In the genomic region with DNA sequence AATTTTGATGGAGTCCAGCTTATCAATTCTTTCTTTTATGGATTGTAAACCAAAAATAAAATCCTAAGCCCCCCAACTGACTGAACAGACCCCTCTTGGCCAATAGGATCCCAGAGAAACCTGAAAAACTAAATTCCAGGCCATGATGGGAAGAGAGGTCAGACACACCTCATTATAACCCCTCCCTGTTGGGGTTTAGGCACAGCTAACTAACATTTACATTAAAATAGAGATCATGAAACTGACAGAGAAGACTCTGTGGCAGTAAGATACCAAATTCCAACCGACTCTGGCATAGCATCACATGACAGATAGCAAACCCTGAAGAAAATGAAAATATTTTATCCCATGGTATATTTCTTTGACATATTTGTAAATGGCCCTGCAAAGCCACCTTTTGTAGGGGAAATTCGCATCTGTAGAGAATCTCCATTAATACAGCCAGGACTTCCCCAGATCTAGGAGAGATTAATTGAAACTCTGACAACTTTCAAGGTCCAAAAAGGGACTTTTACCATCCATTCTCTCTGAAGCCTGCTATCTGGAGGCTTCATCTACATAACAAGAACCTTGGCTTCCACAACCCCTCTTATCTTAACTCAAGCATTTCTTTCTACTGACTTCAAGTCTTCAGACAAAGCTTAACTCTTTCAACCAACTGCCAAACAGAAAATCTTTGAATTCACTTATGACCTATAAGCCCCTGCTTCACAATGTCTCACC, we compare ENCODE assay signal across 18 cellular contexts. TPM values are rescaled to one million over a fixed set of nuclear protein-coding genes. Genes with fewer than 3 reads are reported as not detected.
A peak's percentile ranks its signal among the peaks of the same experiment; 100 is the strongest.
DNase-seq lines count a peak whose midpoint lies in the region; ATAC-seq and TF ChIP-seq lines count a peak whose summit lies in the region.
"Had no signal": no experiment of that assay in that cellular context is flagged by ENCODE, and none has a peak within 500 bp of the region (broad histone marks: within the 10 kb centered on the region; RNA-seq: fewer than 3 reads in every experiment).

No MANE protein-coding gene starts in this region.

- DNase-seq in PC-3: no peak
- peak; percentile 47 to 84 for DNase-seq in erythroblast (lab: John Stamatoyannopoulos, UW)
- DNase-seq in progenitor cell of endocrine pancreas (ENCODE audit: low spot score, unreplicated experiment): no peak
- no peak for DNase-seq in NCI-H748 treated with DMSO at 0.1 percent for 48 hours (lab: John Stamatoyannopoulos, UW)
- no peak for DNase-seq in NCI-H345 (lab: John Stamatoyannopoulos, UW)
- no peak for DNase-seq in GM13977 (ENCODE audit: low spot score)
- DNase-seq: Calu3; CD8-positive, alpha-beta T cell; GF-D8; NCI-H1092 treated with DMSO at 0.1 percent for 48 hours; NCI-H146; NCI-H2081 treated with DMSO at 0.1 percent for 48 hours; NCI-H526 treated with DMSO at 0.1 percent for 48 hours; SHP77 had no signal

- no peaks in the 10 kb centered on the region for H3K79me2 ChIP-seq in PC-3 (ENCODE audit: low read length)

- no peak for TF ChIP-seq CTCF in PC-3 (conservative IDR thresholded peaks at IDR 0.05; ENCODE audit: low read depth, low read length)
- TF ChIP-seq CTCF in progenitor cell of endocrine pancreas (IDR thresholded peaks at IDR 0.05; ENCODE audit: unreplicated experiment): no peak
- TF ChIP-seq CTCF in GM13977 (IDR thresholded peaks at IDR 0.05; ENCODE audit: extremely low read depth, insufficient read depth, missing control alignments): no peak

- in situ Hi-C loops in GM13977 (cut with MboI; ENCODE audit: low pct_unique_long_range_greater_than_20kb, low sequenced_read_pairs, unreplicated experiment): no loop called here

- H3K9ac ChIP-seq in HUES48 (ENCODE audit: low read depth, low read length): no peak overlapping the region
- no peak overlapping the region for H3K9ac ChIP-seq in PC-3 (ENCODE audit: low read length)
- H3K9ac ChIP-seq: BLaER1 had no signal

- H3F3A ChIP-seq in PC-3 (ENCODE audit: low read length, unreplicated experiment): no peaks in the 10 kb centered on the region

- intact Hi-C loops in PC-3 (cut with micrococcal nuclease): no loop called here

- H3K4me3 Mint-ChIP-seq in progenitor cell of endocrine pancreas (ENCODE audit: low read depth): no peak overlapping the region
- H3K4me3 Mint-ChIP-seq: CD8-positive, alpha-beta T cell had no signal

- CTCF ChIA-PET in PC-3 (lab: Charles Lee): no interaction called here

- peaks cover 5% of the 10 kb centered on the region for H3K27me3 Mint-ChIP-seq in progenitor cell of endocrine pancreas

- H3K4me3 ChIP-seq in HUES48 (ENCODE audit: low read depth, low read length) (peak overlapping the region; percentile 17; the same call in 1 of the 2 replicates), PC-3 (ENCODE audit: low read length) (no peak overlapping the region)
- H3K4me3 ChIP-seq: A549, BLaER1, SK-N-MC had no signal

- H3K9me2 ChIP-seq in PC-3 (replicated peaks; ENCODE audit: low read length): no peaks in the 10 kb centered on the region

- TSS peak; percentile 32 for BruUV-seq in PC-3 (replicated peaks; lab: Mats Ljungman, UMichigan)

- H3K4me1 ChIP-seq in HUES48 (ENCODE audit: control insufficient read depth, insufficient read depth, low read length) (peaks cover 18% of the 10 kb centered on the region), PC-3 (ENCODE audit: insufficient read depth, low read length) (no peaks in the 10 kb centered on the region)
- H3K4me1 ChIP-seq: A549, BLaER1 had no signal

- H3K4me1 Mint-ChIP-seq in progenitor cell of endocrine pancreas (ENCODE audit: low read depth): peaks cover 3% of the 10 kb centered on the region

- peaks cover 23% of the 10 kb centered on the region for H3K9me3 Mint-ChIP-seq in progenitor cell of endocrine pancreas (ENCODE audit: low read depth)
- H3K9me3 Mint-ChIP-seq: CD8-positive, alpha-beta T cell had no signal

- TF ChIP-seq POLR2A in erythroblast (IDR thresholded peaks at IDR 0.05; ENCODE audit: low read length): no peak

- H3K4me2 ChIP-seq in PC-3 (ENCODE audit: low read length): no peak overlapping the region
- H3K4me2 ChIP-seq: A549, BLaER1 had no signal

- peak; percentile 27 for ATAC-seq in PC-3
- ATAC-seq: A549; CD8-positive, alpha-beta T cell had no signal

- no peaks in the 10 kb centered on the region for H3K27me3 ChIP-seq in HUES48 (ENCODE audit: control insufficient read depth, insufficient read depth, low read length)
- H3K27me3 ChIP-seq in PC-3 (ENCODE audit: low read length): no peaks in the 10 kb centered on the region
- H3K27me3 ChIP-seq: BLaER1 had no signal

- H2AFZ ChIP-seq in PC-3 (ENCODE audit: low read length): no peak overlapping the region

- no peaks in the 10 kb centered on the region for H3K36me3 Mint-ChIP-seq in progenitor cell of endocrine pancreas (ENCODE audit: insufficient read depth)
- H3K36me3 Mint-ChIP-seq: CD8-positive, alpha-beta T cell had no signal

- peaks cover 4% of the 10 kb centered on the region; the same call in 1 of the 2 replicates for H3K9me3 ChIP-seq in HUES48 (ENCODE audit: control insufficient read depth, insufficient read depth, low read length)
- 0 out of 2 replicates have a peak, but pooled peaks cover 4% of the 10 kb centered on the region for H3K9me3 ChIP-seq in PC-3 (ENCODE audit: low read length)

- peak overlapping the region; percentile 13 for H3K27ac Mint-ChIP-seq in progenitor cell of endocrine pancreas
- H3K27ac Mint-ChIP-seq: CD8-positive, alpha-beta T cell had no signal

- H3K36me3 ChIP-seq in HUES48 (ENCODE audit: control insufficient read depth, insufficient read depth, low read length) (no peaks in the 10 kb centered on the region), PC-3 (ENCODE audit: low read depth, low read length) (no peaks in the 10 kb centered on the region)
- H3K36me3 ChIP-seq: BLaER1 had no signal

- H3K27ac ChIP-seq in HUES48 (ENCODE audit: low read depth, low read length) (peak overlapping the region; percentile 90), PC-3 (ENCODE audit: low read length) (no peak overlapping the region)
- H3K27ac ChIP-seq: A549, BLaER1, SK-N-MC had no signal

- POLR2A ChIA-PET in PC-3 (lab: Charles Lee; ENCODE audit: unreplicated experiment): no interaction called here

- no peaks in the 10 kb centered on the region for H4K20me1 ChIP-seq in PC-3 (ENCODE audit: low read length)
- H4K20me1 ChIP-seq: BLaER1 had no signal

RNA-seq across cellular contexts. Expression of a gene that starts 27.0 kb away (rescaled TPM):
- total RNA-seq in PC-3 (2014; rRNA removed) (20.9 and 33.7 TPM in 2 replicates), progenitor cell of endocrine pancreas (11.5 and 13.8 TPM in 2 replicates)

Comparison
In these comparisons a context has a peak if more than half of its experiments do, and no peak if none do; other contexts are left out.
1. DNase-seq: peak in erythroblast (2 of 2); none in PC-3 (single experiment), progenitor cell of endocrine pancreas (single experiment), NCI-H748 treated with DMSO at 0.1 percent for 48 hours (single experiment), NCI-H345 (single experiment) and GM13977 (single experiment).